1 cellular context compared by ENCODE assay signal in genomic region chr13:98173431-98173921, GRCh38.
A peak's percentile ranks its signal among the peaks of the same experiment; 100 is the strongest.
TF ChIP-seq lines count a peak whose summit lies in the region.

No MANE protein-coding gene starts in this region.

TF ChIP-seq in HepG2, 621 proteins besides CTCF, POLR2A, EP300 and RAD21 (continued from another document and continues in another):
- TF ChIP-seq PBX3 (CRISPR knock-in tag; IDR thresholded peaks at IDR 0.05; ENCODE audit: borderline replicate concordance), result no peak
- no peak for TF ChIP-seq AKNA (CRISPR knock-in tag; IDR thresholded peaks at IDR 0.05; ENCODE audit: borderline replicate concordance)
- TF ChIP-seq ZNF678 (CRISPR knock-in tag; IDR thresholded peaks at IDR 0.05), result no peak
- TF ChIP-seq ZNF83 (CRISPR knock-in tag; IDR thresholded peaks at IDR 0.05; ENCODE audit: borderline replicate concordance), result no peak
- peak; percentile 95 for TF ChIP-seq FOSL2 (CRISPR knock-in tag; IDR thresholded peaks at IDR 0.05)
- no peak for TF ChIP-seq TEF (CRISPR knock-in tag; IDR thresholded peaks at IDR 0.05)
- no peak for TF ChIP-seq ZNF652 (CRISPR knock-in tag; IDR thresholded peaks at IDR 0.05; ENCODE audit: borderline replicate concordance, low read depth)
- peak; percentile 92 for TF ChIP-seq GATAD2A (CRISPR knock-in tag; IDR thresholded peaks at IDR 0.05)
- TF ChIP-seq ARNTL (CRISPR knock-in tag; IDR thresholded peaks at IDR 0.05), result no peak
- no peak for TF ChIP-seq THAP8 (CRISPR knock-in tag; IDR thresholded peaks at IDR 0.05; ENCODE audit: borderline replicate concordance)
- TF ChIP-seq AFF4 (CRISPR knock-in tag; IDR thresholded peaks at IDR 0.05), result no peak
- TF ChIP-seq HDAC6 (IDR thresholded peaks at IDR 0.05; ENCODE audit: low read depth, low read length), result no peak
- TF ChIP-seq ZNF781 (CRISPR knock-in tag; IDR thresholded peaks at IDR 0.05; ENCODE audit: borderline replicate concordance, not compliant biosample characterization), result no peak
- TF ChIP-seq FOXK1 (CRISPR knock-in tag; IDR thresholded peaks at IDR 0.05; ENCODE audit: borderline replicate concordance, low read depth), result peak; percentile 71; the same call in 1 of the 2 replicates
- TF ChIP-seq CREB1 (IDR thresholded peaks at IDR 0.05), result peak; percentile 31; the same call in 1 of the 2 replicates
- peak; percentile 55 for TF ChIP-seq CREB1 (CRISPR knock-in tag; IDR thresholded peaks at IDR 0.05)
- TF ChIP-seq ZBTB44 (CRISPR knock-in tag; IDR thresholded peaks at IDR 0.05), result no peak
- TF ChIP-seq TFAP4 (IDR thresholded peaks at IDR 0.05; ENCODE audit: borderline replicate concordance, low read depth), result peak; percentile 87; the same call in 1 of the 2 replicates
- TF ChIP-seq ZBTB26 (CRISPR knock-in tag; IDR thresholded peaks at IDR 0.05; ENCODE audit: borderline replicate concordance), result no peak
- peak; percentile 53; the same call in 1 of the 2 replicates for TF ChIP-seq MIXL1 (CRISPR knock-in tag; IDR thresholded peaks at IDR 0.05)
- no peak for TF ChIP-seq NR0B2 (CRISPR knock-in tag; IDR thresholded peaks at IDR 0.05)
- no peak for TF ChIP-seq AGO2 (optimal IDR thresholded peaks at IDR 0.05; ENCODE audit: low read depth, low read length)
- no peak for TF ChIP-seq AGO1 (IDR thresholded peaks at IDR 0.05; ENCODE audit: low read depth, low read length, poor library complexity, severe bottlenecking)
- TF ChIP-seq PCBP1 (IDR thresholded peaks at IDR 0.05; ENCODE audit: borderline replicate concordance, low read depth, low read length), result no peak
- TF ChIP-seq MIER2 (CRISPR knock-in tag; IDR thresholded peaks at IDR 0.05), result no peak
- TF ChIP-seq SMARCC2 (IDR thresholded peaks at IDR 0.05), result no peak
- no peak for TF ChIP-seq ETS1 (CRISPR knock-in tag; IDR thresholded peaks at IDR 0.05)
- no peak for TF ChIP-seq DMTF1 (CRISPR knock-in tag; IDR thresholded peaks at IDR 0.05)
- no peak for TF ChIP-seq SIX1 (CRISPR knock-in tag; IDR thresholded peaks at IDR 0.05; ENCODE audit: borderline replicate concordance)
- peak; percentile 42; the same call in 1 of the 2 replicates for TF ChIP-seq HBP1 (CRISPR knock-in tag; IDR thresholded peaks at IDR 0.05; ENCODE audit: low read depth)
- no peak for TF ChIP-seq GATA4 (IDR thresholded peaks at IDR 0.05; ENCODE audit: borderline replicate concordance, low read depth)
- peak; percentile 92 for TF ChIP-seq MED1 (CRISPR knock-in tag; IDR thresholded peaks at IDR 0.05)
- TF ChIP-seq ZNF639 (CRISPR knock-in tag; conservative IDR thresholded peaks at IDR 0.05), result no peak
